Comparison of ENCODE assay signal across 25 cellular contexts in the genomic region with DNA sequence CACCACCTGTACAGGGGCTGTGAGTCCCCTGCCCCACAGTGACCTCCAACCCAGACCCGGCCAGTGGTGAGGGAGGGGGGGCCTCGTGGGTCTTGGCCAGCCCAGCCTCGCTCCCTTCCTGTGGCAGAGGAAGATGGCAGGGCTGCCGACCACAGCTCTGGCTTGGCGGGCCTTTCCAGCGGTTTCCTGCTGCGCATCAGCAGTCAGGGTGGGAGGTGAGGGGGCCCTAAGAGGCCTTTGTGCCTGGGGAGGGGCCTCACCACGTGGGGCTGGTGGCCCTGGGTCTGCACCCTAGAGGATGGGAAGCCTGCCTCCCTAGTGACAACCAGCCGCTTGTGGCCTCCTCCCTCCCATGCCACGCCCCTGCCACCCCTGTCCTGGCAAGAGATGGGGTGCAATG.
DNase-seq lines count a peak whose midpoint lies in the region; ATAC-seq, FAIRE-seq and TF ChIP-seq lines count a peak whose summit lies in the region.
"Had no signal": no experiment of that assay in that cellular context is flagged by ENCODE, and none has a peak within 500 bp of the region (broad histone marks: within the 10 kb centered on the region; RNA-seq: fewer than 3 reads in every experiment).

No MANE protein-coding gene starts in this region.

- no peak overlapping the region for H3K56ac ChIP-seq in H1 (replicated peaks; ENCODE audit: insufficient read length, low read depth, low read length)

- H3K4ac ChIP-seq in H1 (replicated peaks; ENCODE audit: insufficient read length, low read depth, low read length), result no peak overlapping the region

- H2BK5ac ChIP-seq in H1 (ENCODE audit: low read depth, low read length), result no peak overlapping the region

- CTCF ChIA-PET in H1 (lab: Charles Lee; ENCODE audit: partially characterized antibody), result no interaction called here

- TF ChIP-seq EP300 in H1 (IDR thresholded peaks at IDR 0.05; ENCODE audit: borderline replicate concordance in 1 of 2, low read depth in 2 of 2, low read length in 2 of 2), result no peak

- H2BK120ac ChIP-seq in H1 (replicated peaks; ENCODE audit: low read depth, low read length), result no peak overlapping the region

- peaks cover 0 to 86% (median 56%) of the 10 kb centered on the region in 11 experiments; a peak in 16 of 22 replicates for H4K20me1 ChIP-seq in BLaER1 treated with 17β-estradiol and CSF1 and Interleukin-3, amounts not matched to agents 10 nM and 100 nM
- no peaks in the 10 kb centered on the region for H4K20me1 ChIP-seq in H1 (replicated peaks in 1 of 2; ENCODE audit: control insufficient read depth in 1 of 2, insufficient read depth in 2 of 2, low read length in 2 of 2)

- no peak for TF ChIP-seq CTCF in H1 (IDR thresholded peaks at IDR 0.05; ENCODE audit: control extremely low read depth in 1 of 3, insufficient read depth in 1 of 3, low read depth in 1 of 3, low read length in 3 of 3)

- H2BK15ac ChIP-seq in H1 (ENCODE audit: low read length), result no peak overlapping the region

- POLR2A ChIA-PET in H1 (lab: Charles Lee; ENCODE audit: partially characterized antibody), result no interaction called here
- POLR2A ChIA-PET in naive thymus-derived CD8-positive, alpha-beta T cell (lab: Charles Lee), result no interaction called here

- H2AK5ac ChIP-seq in H1 (ENCODE audit: low read depth, low read length), result no peak overlapping the region

- H3K18ac ChIP-seq in H1 (ENCODE audit: extremely low read depth, low read length), result no peak overlapping the region

- H3K4me2 ChIP-seq in BLaER1 treated with 17β-estradiol and CSF1 and Interleukin-3, amounts not matched to agents 10 nM and 100 nM, result peak overlapping the region; percentile 24 to 84 (median 73); a peak in 20 of 22 replicates
- no peak overlapping the region for H3K4me2 ChIP-seq in H1 (ENCODE audit: insufficient read depth in 1 of 2, low read depth in 2 of 2, low read length in 2 of 2)
- H3K4me2 ChIP-seq: A549, GM23338 had no signal

- H3K36me3 ChIP-seq in BLaER1 treated with 17β-estradiol and CSF1 and Interleukin-3, amounts not matched to agents 10 nM and 100 nM, result no peaks in the 10 kb centered on the region
- H3K36me3 ChIP-seq in H1 (ENCODE audit: control insufficient read depth in 2 of 4, insufficient read depth in 4 of 4, low read length in 3 of 4), result no peaks in the 10 kb centered on the region
- H3K36me3 ChIP-seq: BE2C, HAP-1 had no signal

- no peak for FAIRE-seq in H1 (lab: Jason Lieb, UNC)
- FAIRE-seq: A549, D721Med, GM12878, H54 had no signal

- DNase-seq in left ventricle myocardium superior (no peak), cardiac septum (ENCODE audit: low spot score) (no peak), H1 (ENCODE audit: low read depth in 1 of 2, low spot score in 2 of 2) (no peak)
- no peak for DNase-seq in stimulated activated CD4-positive, alpha-beta T cell treated with anti-CD3 and anti-CD28 coated beads, Interleukin-12 subunit alpha, Interleukin-12 subunit beta, amount 100 ng/mL, for 4 hours
- DNase-seq in naive thymus-derived CD8-positive, alpha-beta T cell, result no peak
- DNase-seq: 8988T; ACHN; AML-193; BE2C; CD4-positive, CD25-positive, alpha-beta regulatory T cell; CD8-positive, alpha-beta memory T cell; DMS 273 treated with DMSO at 0.1 percent for 48 hours; DMS79; EL; GDM1; HFFc6 had no signal

- intact Hi-C loops in left ventricle myocardium superior (cut with micrococcal nuclease), result no loop called here
- intact Hi-C loops in cardiac septum (cut with DNase I), result no loop called here

- no peaks in the 10 kb centered on the region for H3K36me3 Mint-ChIP-seq in naive thymus-derived CD8-positive, alpha-beta T cell
- H3K36me3 Mint-ChIP-seq: CD4-positive, CD25-positive, alpha-beta regulatory T cell; CD8-positive, alpha-beta memory T cell had no signal

- H3K9me3 ChIP-seq in BLaER1 treated with 17β-estradiol and CSF1 and Interleukin-3, amounts not matched to agents 10 nM and 100 nM (replicated peaks in 1 of 11), result no peaks in the 10 kb centered on the region
- H3K9me3 ChIP-seq in H1 (ENCODE audit: insufficient read depth in 2 of 2, low read depth in 1 of 2, low read length in 1 of 2), result no peaks in the 10 kb centered on the region
- H3K9me3 ChIP-seq: A549, BE2C, HAP-1 had no signal

- H2AFZ ChIP-seq in H1 (ENCODE audit: low read length), result no peak overlapping the region
- H2AFZ ChIP-seq: GM23338 had no signal

- H3K79me2 ChIP-seq in H1 (ENCODE audit: control insufficient read depth in 1 of 2, insufficient read depth in 2 of 2, low read length in 2 of 2), result no peaks in the 10 kb centered on the region

- H3K23ac ChIP-seq in H1 (ENCODE audit: insufficient read length), result no peak overlapping the region

- no peak overlapping the region for H2BK20ac ChIP-seq in H1 (ENCODE audit: low read length)

- H3K23me2 ChIP-seq in H1 (ENCODE audit: low read depth, low read length), result no peaks in the 10 kb centered on the region

- TF ChIP-seq POLR2A in H1 (IDR thresholded peaks at IDR 0.05; ENCODE audit: control extremely low read depth in 1 of 2, low read depth in 2 of 2, low read length in 2 of 2), result no peak

- ATAC-seq in left ventricle myocardium superior (peak; percentile 12), GM18858 (IDR thresholded peaks at IDR 0.05; ENCODE audit: unreplicated experiment) (no peak)
- ATAC-seq in naive thymus-derived CD8-positive, alpha-beta T cell, result no peak
- ATAC-seq: GM12878, GM23338 had no signal

- H3K4me1 ChIP-seq in BLaER1 treated with 17β-estradiol and CSF1 and Interleukin-3, amounts not matched to agents 10 nM and 100 nM, result peaks cover 5 to 46% (median 33%) of the 10 kb centered on the region in 10 experiments; a peak in 19 of 20 replicates
- H3K4me1 ChIP-seq in H1 (replicated peaks in 1 of 4; ENCODE audit: control insufficient read depth in 3 of 4, insufficient read depth in 4 of 4, low read length in 3 of 4), result no peaks in the 10 kb centered on the region
- H3K4me1 ChIP-seq: A549, BE2C, HAP-1 had no signal

- no peaks in the 10 kb centered on the region for H3K9me3 Mint-ChIP-seq in naive thymus-derived CD8-positive, alpha-beta T cell
- H3K9me3 Mint-ChIP-seq: CD8-positive, alpha-beta memory T cell; GM23338; HFFc6 had no signal

- H4K5ac ChIP-seq in H1 (ENCODE audit: insufficient read length, low read depth, low read length), result no peak overlapping the region

- H3K4me3 Mint-ChIP-seq in naive thymus-derived CD8-positive, alpha-beta T cell, result no peak overlapping the region
- H3K4me3 Mint-ChIP-seq: CD4-positive, CD25-positive, alpha-beta regulatory T cell; CD8-positive, alpha-beta memory T cell; GM23338; HFFc6 had no signal

- peaks cover 67 to 90% (median 84%) of the 10 kb centered on the region in 11 experiments for H3K27me3 ChIP-seq in BLaER1 treated with 17β-estradiol and CSF1 and Interleukin-3, amounts not matched to agents 10 nM and 100 nM
- H3K27me3 ChIP-seq in H1 (replicated peaks in 1 of 4; ENCODE audit: control insufficient read depth in 3 of 4, extremely low read depth in 1 of 4, insufficient read depth in 3 of 4, low read length in 3 of 4), result peaks cover 0 to 7% (median 0%) of the 10 kb centered on the region in 4 experiments; a peak in 1 of 7 replicates

- no peak overlapping the region for H2BK12ac ChIP-seq in H1 (ENCODE audit: low read depth, low read length)

- H4K8ac ChIP-seq in H1 (ENCODE audit: extremely low read depth, insufficient read depth, low read length), result 0 out of 2 replicates have a peak overlapping the region, but pooled peaks have one; percentile 79

- H3K27ac Mint-ChIP-seq in naive thymus-derived CD8-positive, alpha-beta T cell, result no peak overlapping the region
- H3K27ac Mint-ChIP-seq: CD4-positive, CD25-positive, alpha-beta regulatory T cell; CD8-positive, alpha-beta memory T cell; GM23338; HFFc6 had no signal

- H3K27me3 Mint-ChIP-seq in naive thymus-derived CD8-positive, alpha-beta T cell, result peaks cover 1 to 19% (median 3%) of the 10 kb centered on the region in 5 donors
- H3K27me3 Mint-ChIP-seq: CD4-positive, CD25-positive, alpha-beta regulatory T cell had no signal

- 85% methylated on average over 7 of the region's 10 CpGs; no CpG with 5 or more reads in 1 of the 2 experiments for WGBS in H1 (ENCODE audit: extremely low coverage in 1 of 2, insufficient coverage in 1 of 2, insufficient read length in 1 of 2, insufficient replicate concordance in 2 of 2, low coverage in 1 of 2, low lambda C conversion rate in 2 of 2, missing lambda C conversion rate in 1 of 2), 2 experiments

- peaks cover 0 to 5% (median 0%) of the 10 kb centered on the region in 4 donors for H3K4me1 Mint-ChIP-seq in naive thymus-derived CD8-positive, alpha-beta T cell
- H3K4me1 Mint-ChIP-seq: CD4-positive, CD25-positive, alpha-beta regulatory T cell; GM23338 had no signal

- no peak overlapping the region for H3K14ac ChIP-seq in H1 (ENCODE audit: insufficient read length)

- H3K79me1 ChIP-seq in H1 (ENCODE audit: low read depth, low read length), result no peaks in the 10 kb centered on the region

- TF ChIP-seq RAD21 in H1 (IDR thresholded peaks at IDR 0.05 in 1 of 2, conservative IDR thresholded peaks at IDR 0.05 in 1 of 2; ENCODE audit: low read depth in 2 of 2, low read length in 2 of 2), result no peak

- no peak overlapping the region for H4K91ac ChIP-seq in H1 (replicated peaks; ENCODE audit: insufficient read length, low read length)

- no peak overlapping the region for H3K9ac ChIP-seq in BLaER1 treated with 17β-estradiol and CSF1 and Interleukin-3, amounts not matched to agents 10 nM and 100 nM
- H3K9ac ChIP-seq in H1 (replicated peaks in 1 of 4; ENCODE audit: extremely low read depth in 1 of 4, low read depth in 3 of 4, low read length in 3 of 4), result no peak overlapping the region

- H3K27ac ChIP-seq in BLaER1 treated with 17β-estradiol and CSF1 and Interleukin-3, amounts not matched to agents 10 nM and 100 nM, result no peak overlapping the region
- no peak overlapping the region for H3K27ac ChIP-seq in H1 (ENCODE audit: low read depth, low read length)
- H3K27ac ChIP-seq: A549, C4-2B had no signal

- peak overlapping the region in 1 of 10 experiments; percentile 19; a peak in 2 of 20 replicates for H3K4me3 ChIP-seq in BLaER1 treated with 17β-estradiol and CSF1 and Interleukin-3, amounts not matched to agents 10 nM and 100 nM
- H3K4me3 ChIP-seq in H1 (ENCODE audit: extremely low read depth in 1 of 4, insufficient read depth in 2 of 4, low read depth in 3 of 4, low read length in 4 of 4), result no peak overlapping the region
- H3K4me3 ChIP-seq: A549, GM12878, GM23338, HAP-1 had no signal

TF ChIP-seq in H1, 55 proteins besides CTCF, POLR2A, EP300 and RAD21:
- no peak for TF ChIP-seq KDM5A (IDR thresholded peaks at IDR 0.05; ENCODE audit: low read length)
- TF ChIP-seq BRCA1 (IDR thresholded peaks at IDR 0.05; ENCODE audit: low read depth, low read length), result no peak
- TF ChIP-seq CEBPB (IDR thresholded peaks at IDR 0.05; ENCODE audit: low read depth, low read length), result no peak
- no peak for TF ChIP-seq POLR2AphosphoS5 (IDR thresholded peaks at IDR 0.05; ENCODE audit: low read depth, low read length)
- no peak for TF ChIP-seq HDAC2 (IDR thresholded peaks at IDR 0.05; ENCODE audit: borderline replicate concordance in 1 of 2, low read depth in 2 of 2, low read length in 2 of 2)
- no peak for TF ChIP-seq ATF3 (IDR thresholded peaks at IDR 0.05; ENCODE audit: insufficient read depth, low read depth, low read length)
- TF ChIP-seq SP4 (IDR thresholded peaks at IDR 0.05; ENCODE audit: low read length), result no peak
TF ChIP-seq in H1: peak in this region for 0.

Comparison
In these comparisons a context has a peak if more than half of its experiments do, and no peak if none do; other contexts are left out.
1. H3K4me2 ChIP-seq: peak in BLaER1 treated with 17β-estradiol and CSF1 and Interleukin-3, amounts not matched to agents 10 nM and 100 nM (11 of 11); none in H1 (0 of 2).